ENCODE assay signal across 17 cellular contexts in the genomic region with DNA sequence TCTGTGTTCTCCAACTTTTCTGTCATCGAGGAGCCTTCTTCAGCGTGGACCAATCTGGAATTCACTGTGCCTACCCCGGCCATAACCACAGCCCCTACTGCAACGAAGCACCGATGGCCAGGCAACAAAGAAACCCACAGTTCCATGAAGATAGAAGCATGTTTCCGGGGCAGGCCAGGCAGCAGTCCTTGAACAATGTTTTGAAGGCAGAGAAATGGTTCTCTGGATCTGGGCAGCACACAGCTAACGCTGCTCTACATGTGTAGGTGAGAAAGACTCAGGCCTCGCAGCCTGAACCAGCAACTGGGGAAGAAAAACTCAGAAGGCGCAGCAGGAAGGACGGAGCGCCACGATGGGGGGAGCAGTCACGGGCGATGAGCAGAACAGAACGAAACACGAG.
"Had no signal": no experiment of that assay in that cellular context is flagged by ENCODE, and none has a peak within 500 bp of the region (broad histone marks: within the 10 kb centered on the region; RNA-seq: fewer than 3 reads in every experiment).

No MANE protein-coding gene starts in this region.

- H3K4me1 ChIP-seq: colonic mucosa, left ventricle myocardium inferior, tibial artery had no signal

- H3K27ac Mint-ChIP-seq: stimulated activated effector memory CD8-positive, alpha-beta T cell treated with anti-CD3 and anti-CD28 coated beads, Interleukin-12 subunit alpha, Interleukin-12 subunit beta, amount 100 ng/mL, for 72 hours had no signal

- DNase-seq: cerebellar nuclear complex; colonic mucosa; dermis blood vessel endothelial cell; foreskin keratinocyte; heart left ventricle; hypothalamus; left ventricle myocardium inferior; lower lobe of right lung; mesendoderm; naive thymus-derived CD4-positive, alpha-beta T cell; stimulated activated CD4-positive, alpha-beta T cell treated with anti-CD3 and anti-CD28 coated beads, Interleukin-4, amount 100 ng/mL, for 1 hour; stimulated activated CD8-positive, alpha-beta memory T cell treated with anti-CD3 and anti-CD28 coated beads, Interleukin-4, amount 100 ng/mL, for 48 hours; stimulated activated naive CD8-positive, alpha-beta T cell treated with anti-CD3 and anti-CD28 coated beads, Interleukin-15, Interleukin-2, amounts not matched to agents 100 U/mL and 50 U/mL, for 24 hours; tibial artery; upper lobe of right lung had no signal

- H3K9me3 Mint-ChIP-seq: naive thymus-derived CD4-positive, alpha-beta T cell; stimulated activated effector memory CD8-positive, alpha-beta T cell treated with anti-CD3 and anti-CD28 coated beads, Interleukin-12 subunit alpha, Interleukin-12 subunit beta, amount 100 ng/mL, for 72 hours had no signal

- H3K4me3 ChIP-seq: colonic mucosa, heart left ventricle, left ventricle myocardium inferior, lower lobe of right lung, tibial artery, upper lobe of right lung, vagina had no signal

- H3K36me3 ChIP-seq: colonic mucosa, heart left ventricle, left ventricle myocardium inferior, lower lobe of right lung, tibial artery, upper lobe of right lung, vagina had no signal

- H3K4me3 Mint-ChIP-seq: naive thymus-derived CD4-positive, alpha-beta T cell; stimulated activated effector memory CD8-positive, alpha-beta T cell treated with anti-CD3 and anti-CD28 coated beads, Interleukin-12 subunit alpha, Interleukin-12 subunit beta, amount 100 ng/mL, for 72 hours had no signal

- H3K4me1 Mint-ChIP-seq: naive thymus-derived CD4-positive, alpha-beta T cell; stimulated activated effector memory CD8-positive, alpha-beta T cell treated with anti-CD3 and anti-CD28 coated beads, Interleukin-12 subunit alpha, Interleukin-12 subunit beta, amount 100 ng/mL, for 72 hours had no signal

- H3K9me3 ChIP-seq: colonic mucosa, heart left ventricle, left ventricle myocardium inferior, lower lobe of right lung, tibial artery, upper lobe of right lung, vagina had no signal

- H3K27ac ChIP-seq: colonic mucosa, foreskin keratinocyte, heart left ventricle, left ventricle myocardium inferior, lower lobe of right lung, tibial artery, upper lobe of right lung, vagina had no signal

- H3K36me3 Mint-ChIP-seq: naive thymus-derived CD4-positive, alpha-beta T cell; stimulated activated effector memory CD8-positive, alpha-beta T cell treated with anti-CD3 and anti-CD28 coated beads, Interleukin-12 subunit alpha, Interleukin-12 subunit beta, amount 100 ng/mL, for 72 hours had no signal

- H3K27me3 ChIP-seq: colonic mucosa, foreskin keratinocyte, upper lobe of right lung, vagina had no signal
